In the genomic region with DNA sequence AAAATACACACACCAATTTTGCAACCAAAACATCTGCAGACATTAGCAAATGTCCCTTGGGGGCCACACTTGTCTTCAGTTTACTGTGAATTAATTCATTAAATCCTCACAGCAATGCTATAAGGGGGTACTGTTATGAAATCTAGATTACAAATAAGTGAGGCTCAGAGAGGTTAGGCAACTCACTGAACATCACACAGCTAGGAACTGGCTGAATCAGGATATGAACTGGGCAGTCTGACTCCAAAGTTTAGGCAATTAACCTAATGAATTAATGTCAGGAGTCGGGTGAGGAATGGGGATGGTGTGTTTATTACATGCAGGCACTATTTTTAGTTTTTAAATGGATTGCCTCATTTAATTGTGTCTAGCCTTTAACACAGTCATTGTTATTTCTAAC, we compare ENCODE assay signal across 7 cellular contexts.
"Had no signal": no experiment of that assay in that cellular context is flagged by ENCODE, and none has a peak within 500 bp of the region (broad histone marks: within the 10 kb centered on the region; RNA-seq: fewer than 3 reads in every experiment).

No MANE protein-coding gene starts in this region.

- H3K4me3 ChIP-seq: GM23248 had no signal

- FAIRE-seq: H54, HepG2 had no signal

- H2AFZ ChIP-seq: GM23248 had no signal

- H3K27ac ChIP-seq: HL-60 had no signal

- ATAC-seq: HepG2 had no signal

- DNase-seq: GOT3, H9, HCEC 1CT had no signal
